1 cellular context compared by ENCODE assay signal in the genomic region with DNA sequence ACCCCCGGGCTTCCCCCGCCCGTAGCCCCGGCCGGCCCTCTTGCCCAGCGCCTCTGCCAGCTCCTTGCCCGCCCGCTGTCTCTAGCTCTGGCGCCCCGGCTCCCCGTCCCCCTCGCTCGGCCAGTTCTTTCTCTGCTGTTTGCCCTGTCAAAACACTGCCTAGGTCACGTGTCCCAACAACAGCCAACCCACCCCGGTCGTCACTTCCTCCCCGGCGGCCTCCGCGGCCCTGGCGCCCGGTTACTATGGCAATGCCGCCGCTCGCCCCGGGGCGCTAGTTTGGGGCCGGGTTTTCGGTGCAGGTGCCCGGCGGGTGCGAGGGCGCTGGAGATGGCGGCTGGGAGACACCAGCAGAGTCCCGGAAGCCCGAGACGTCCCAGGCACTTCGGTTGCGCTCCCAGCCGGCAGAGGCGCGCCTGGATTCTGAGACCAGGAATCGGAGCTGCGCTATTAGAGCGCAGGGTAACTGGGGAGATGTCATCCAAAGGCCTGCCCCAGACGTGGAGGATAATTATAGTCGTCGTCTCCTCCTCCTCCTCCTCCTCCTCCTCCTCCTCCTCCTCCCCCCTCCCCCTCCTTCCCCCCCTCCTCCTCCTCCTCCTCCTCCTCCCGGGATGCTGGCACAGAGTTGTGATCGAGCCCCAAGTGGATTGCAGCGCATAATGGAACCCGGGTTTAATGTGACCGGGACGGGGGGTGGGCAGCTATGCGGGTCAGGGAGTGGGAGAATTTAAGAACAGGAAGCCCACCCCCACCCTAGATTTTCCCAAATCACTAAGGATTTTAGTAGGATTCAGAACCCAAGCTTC.
TF ChIP-seq lines count a peak whose summit lies in the region.

Gene ATOSA, minus strand, starts transcription at position 157 of the 809 bp plus-strand sequence. CDS start 1,367 bp downstream, outside the sequence.

TF ChIP-seq in HepG2, 621 proteins besides CTCF, POLR2A, EP300 and RAD21 (continued from another document and continues in another):
- TF ChIP-seq, protein P1, sequence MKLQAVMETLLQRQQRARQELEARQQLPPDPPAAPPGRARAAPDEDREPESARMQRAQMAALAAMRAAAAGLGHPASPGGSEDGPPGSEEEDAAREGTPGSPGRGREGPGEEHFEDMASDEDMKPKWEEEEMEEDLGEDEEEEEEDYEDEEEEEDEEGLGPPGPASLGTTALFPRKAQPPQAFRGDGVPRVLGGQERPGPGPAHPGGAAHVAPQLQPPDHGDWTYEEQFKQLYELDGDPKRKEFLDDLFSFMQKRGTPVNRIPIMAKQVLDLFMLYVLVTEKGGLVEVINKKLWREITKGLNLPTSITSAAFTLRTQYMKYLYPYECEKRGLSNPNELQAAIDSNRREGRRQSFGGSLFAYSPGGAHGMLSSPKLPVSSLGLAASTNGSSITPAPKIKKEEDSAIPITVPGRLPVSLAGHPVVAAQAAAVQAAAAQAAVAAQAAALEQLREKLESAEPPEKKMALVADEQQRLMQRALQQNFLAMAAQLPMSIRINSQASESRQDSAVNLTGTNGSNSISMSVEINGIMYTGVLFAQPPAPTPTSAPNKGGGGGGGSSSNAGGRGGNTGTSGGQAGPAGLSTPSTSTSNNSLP (IDR thresholded peaks at IDR 0.05; ENCODE audit: low read depth, low read length), result no peak
- TF ChIP-seq ZNF687 (CRISPR knock-in tag; IDR thresholded peaks at IDR 0.05) (peak; percentile 64), RFX5 (IDR thresholded peaks at IDR 0.05; ENCODE audit: low read depth, low read length) (peak; percentile 85), GATA4 (IDR thresholded peaks at IDR 0.05; ENCODE audit: borderline replicate concordance, low read depth) (no peak; the same call in 1 of the 2 replicates), FIP1L1 (IDR thresholded peaks at IDR 0.05; ENCODE audit: borderline replicate concordance, insufficient read depth, low read depth, low read length) (no peak), ZMYM2 (CRISPR knock-in tag; IDR thresholded peaks at IDR 0.05) (no peak), ZNF337 (CRISPR knock-in tag; IDR thresholded peaks at IDR 0.05; ENCODE audit: borderline replicate concordance, low read depth) (no peak), TFDP2 (CRISPR knock-in tag; IDR thresholded peaks at IDR 0.05) (0 out of 2 replicates have a peak, but pooled peaks have one; percentile 47), PRDM15 (CRISPR knock-in tag; IDR thresholded peaks at IDR 0.05) (peak; percentile 60; the same call in 1 of the 2 replicates), SMAD1 (CRISPR knock-in tag; IDR thresholded peaks at IDR 0.05; ENCODE audit: borderline replicate concordance, low read depth) (no peak), HCFC1 (IDR thresholded peaks at IDR 0.05; ENCODE audit: low read depth, low read length) (no peak), TAF1 (CRISPR knock-in tag; IDR thresholded peaks at IDR 0.05) (peak; percentile 46; the same call in 1 of the 2 replicates), ESRRA (CRISPR knock-in tag; IDR thresholded peaks at IDR 0.05; ENCODE audit: low read depth) (no peak), ZBTB21 (CRISPR knock-in tag; IDR thresholded peaks at IDR 0.05) (no peak), FOXK1 (CRISPR knock-in tag; IDR thresholded peaks at IDR 0.05; ENCODE audit: borderline replicate concordance, low read depth) (peak; percentile 90), ZNF207 (IDR thresholded peaks at IDR 0.05; ENCODE audit: borderline replicate concordance) (no peak), ZNF484 (CRISPR knock-in tag; IDR thresholded peaks at IDR 0.05; ENCODE audit: borderline replicate concordance, low read depth) (no peak), PCBP2 (optimal IDR thresholded peaks at IDR 0.05; ENCODE audit: low read depth, low read length, poor library complexity, severe bottlenecking) (peak; percentile 49), ZNF547 (CRISPR knock-in tag; IDR thresholded peaks at IDR 0.05) (no peak), ATF7 (IDR thresholded peaks at IDR 0.05) (no peak), ATF7 (CRISPR knock-in tag; IDR thresholded peaks at IDR 0.05) (no peak), POLR2G (IDR thresholded peaks at IDR 0.05; ENCODE audit: low read depth, low read length) (no peak), ZNF577 (CRISPR knock-in tag; IDR thresholded peaks at IDR 0.05; ENCODE audit: borderline replicate concordance, low read depth) (no peak), ZNF3 (CRISPR knock-in tag; IDR thresholded peaks at IDR 0.05) (no peak), ZNF501 (CRISPR knock-in tag; IDR thresholded peaks at IDR 0.05) (peak; percentile 11), MAFF (IDR thresholded peaks at IDR 0.05; ENCODE audit: low read depth, low read length) (no peak), GRHL1 (CRISPR knock-in tag; conservative IDR thresholded peaks at IDR 0.05) (no peak), RBAK (CRISPR knock-in tag; IDR thresholded peaks at IDR 0.05) (no peak), MED13 (CRISPR knock-in tag; IDR thresholded peaks at IDR 0.05) (no peak), ZFP82 (CRISPR knock-in tag; IDR thresholded peaks at IDR 0.05; ENCODE audit: borderline replicate concordance) (no peak), ZNF543 (CRISPR knock-in tag; IDR thresholded peaks at IDR 0.05) (no peak)
- TF ChIP-seq, protein P2, sequence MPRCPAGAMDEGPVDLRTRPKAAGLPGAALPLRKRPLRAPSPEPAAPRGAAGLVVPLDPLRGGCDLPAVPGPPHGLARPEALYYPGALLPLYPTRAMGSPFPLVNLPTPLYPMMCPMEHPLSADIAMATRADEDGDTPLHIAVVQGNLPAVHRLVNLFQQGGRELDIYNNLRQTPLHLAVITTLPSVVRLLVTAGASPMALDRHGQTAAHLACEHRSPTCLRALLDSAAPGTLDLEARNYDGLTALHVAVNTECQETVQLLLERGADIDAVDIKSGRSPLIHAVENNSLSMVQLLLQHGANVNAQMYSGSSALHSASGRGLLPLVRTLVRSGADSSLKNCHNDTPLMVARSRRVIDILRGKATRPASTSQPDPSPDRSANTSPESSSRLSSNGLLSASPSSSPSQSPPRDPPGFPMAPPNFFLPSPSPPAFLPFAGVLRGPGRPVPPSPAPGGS (CRISPR knock-in tag; IDR thresholded peaks at IDR 0.05), result no peak; the same call in 1 of the 2 replicates
- TF ChIP-seq, protein P3, sequence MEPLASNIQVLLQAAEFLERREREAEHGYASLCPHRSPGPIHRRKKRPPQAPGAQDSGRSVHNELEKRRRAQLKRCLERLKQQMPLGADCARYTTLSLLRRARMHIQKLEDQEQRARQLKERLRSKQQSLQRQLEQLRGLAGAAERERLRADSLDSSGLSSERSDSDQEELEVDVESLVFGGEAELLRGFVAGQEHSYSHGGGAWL (CRISPR knock-in tag; IDR thresholded peaks at IDR 0.05), result 0 out of 2 replicates have a peak, but pooled peaks have one; percentile 70
- TF ChIP-seq, protein P4, sequence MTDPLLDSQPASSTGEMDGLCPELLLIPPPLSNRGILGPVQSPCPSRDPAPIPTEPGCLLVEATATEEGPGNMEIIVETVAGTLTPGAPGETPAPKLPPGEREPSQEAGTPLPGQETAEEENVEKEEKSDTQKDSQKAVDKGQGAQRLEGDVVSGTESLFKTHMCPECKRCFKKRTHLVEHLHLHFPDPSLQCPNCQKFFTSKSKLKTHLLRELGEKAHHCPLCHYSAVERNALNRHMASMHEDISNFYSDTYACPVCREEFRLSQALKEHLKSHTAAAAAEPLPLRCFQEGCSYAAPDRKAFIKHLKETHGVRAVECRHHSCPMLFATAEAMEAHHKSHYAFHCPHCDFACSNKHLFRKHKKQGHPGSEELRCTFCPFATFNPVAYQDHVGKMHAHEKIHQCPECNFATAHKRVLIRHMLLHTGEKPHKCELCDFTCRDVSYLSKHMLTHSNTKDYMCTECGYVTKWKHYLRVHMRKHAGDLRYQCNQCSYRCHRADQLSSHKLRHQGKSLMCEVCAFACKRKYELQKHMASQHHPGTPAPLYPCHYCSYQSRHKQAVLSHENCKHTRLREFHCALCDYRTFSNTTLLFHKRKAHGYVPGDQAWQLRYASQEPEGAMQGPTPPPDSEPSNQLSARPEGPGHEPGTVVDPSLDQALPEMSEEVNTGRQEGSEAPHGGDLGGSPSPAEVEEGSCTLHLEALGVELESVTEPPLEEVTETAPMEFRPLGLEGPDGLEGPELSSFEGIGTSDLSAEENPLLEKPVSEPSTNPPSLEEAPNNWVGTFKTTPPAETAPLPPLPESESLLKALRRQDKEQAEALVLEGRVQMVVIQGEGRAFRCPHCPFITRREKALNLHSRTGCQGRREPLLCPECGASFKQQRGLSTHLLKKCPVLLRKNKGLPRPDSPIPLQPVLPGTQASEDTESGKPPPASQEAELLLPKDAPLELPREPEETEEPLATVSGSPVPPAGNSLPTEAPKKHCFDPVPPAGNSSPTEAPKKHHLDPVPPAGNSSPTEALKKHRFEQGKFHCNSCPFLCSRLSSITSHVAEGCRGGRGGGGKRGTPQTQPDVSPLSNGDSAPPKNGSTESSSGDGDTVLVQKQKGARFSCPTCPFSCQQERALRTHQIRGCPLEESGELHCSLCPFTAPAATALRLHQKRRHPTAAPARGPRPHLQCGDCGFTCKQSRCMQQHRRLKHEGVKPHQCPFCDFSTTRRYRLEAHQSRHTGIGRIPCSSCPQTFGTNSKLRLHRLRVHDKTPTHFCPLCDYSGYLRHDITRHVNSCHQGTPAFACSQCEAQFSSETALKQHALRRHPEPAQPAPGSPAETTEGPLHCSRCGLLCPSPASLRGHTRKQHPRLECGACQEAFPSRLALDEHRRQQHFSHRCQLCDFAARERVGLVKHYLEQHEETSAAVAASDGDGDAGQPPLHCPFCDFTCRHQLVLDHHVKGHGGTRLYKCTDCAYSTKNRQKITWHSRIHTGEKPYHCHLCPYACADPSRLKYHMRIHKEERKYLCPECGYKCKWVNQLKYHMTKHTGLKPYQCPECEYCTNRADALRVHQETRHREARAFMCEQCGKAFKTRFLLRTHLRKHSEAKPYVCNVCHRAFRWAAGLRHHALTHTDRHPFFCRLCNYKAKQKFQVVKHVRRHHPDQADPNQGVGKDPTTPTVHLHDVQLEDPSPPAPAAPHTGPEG (CRISPR knock-in tag; IDR thresholded peaks at IDR 0.05), result no peak
